23 cellular contexts compared by ENCODE assay signal in the genomic region with DNA sequence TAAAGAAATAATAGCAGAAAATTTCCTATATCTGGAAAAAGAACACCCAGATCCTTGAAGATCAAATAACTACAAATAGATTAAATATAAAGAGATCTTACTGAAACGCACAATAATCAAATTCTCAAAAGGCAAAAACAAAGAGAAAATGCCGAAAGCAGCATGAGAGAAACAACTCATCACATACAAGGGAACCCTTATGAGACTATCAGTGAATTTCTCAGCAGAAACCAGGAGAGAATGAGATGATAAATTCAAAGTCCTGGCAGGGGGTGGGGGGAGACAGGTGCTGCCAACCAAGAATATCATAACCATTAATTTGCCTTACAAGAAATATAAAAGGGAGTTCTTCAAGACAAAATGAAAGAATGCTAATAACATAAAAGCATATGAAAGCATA.
"Had no signal": no experiment of that assay in that cellular context is flagged by ENCODE, and none has a peak within 500 bp of the region (broad histone marks: within the 10 kb centered on the region; RNA-seq: fewer than 3 reads in every experiment).

No MANE protein-coding gene starts in this region.

- H3K4me1 ChIP-seq: esophagus muscularis mucosa, gastroesophageal sphincter, heart left ventricle, left lung, lower lobe of right lung had no signal

- H3K27me3 Mint-ChIP-seq: memory B cell; naive thymus-derived CD4-positive, alpha-beta T cell had no signal

- DNase-seq: dermis blood vessel endothelial cell; dorsolateral prefrontal cortex; effector CD4-positive, alpha-beta T cell; effector memory CD4-positive, alpha-beta T cell; heart left ventricle; hypothalamus; immature natural killer cell; islet precursor cell; kidney; kidney glomerular epithelial cell; left cardiac atrium; left lung; left ventricle myocardium superior; lower lobe of right lung; mesendoderm; midbrain; naive thymus-derived CD4-positive, alpha-beta T cell had no signal

- H3K27me3 ChIP-seq: dorsolateral prefrontal cortex, esophagus muscularis mucosa, foreskin keratinocyte, gastroesophageal sphincter, heart left ventricle, hepatocyte, left lung had no signal

- ATAC-seq: gastroesophageal sphincter; heart left ventricle; left cardiac atrium; left lung; left ventricle myocardium superior; lower lobe of right lung; naive thymus-derived CD4-positive, alpha-beta T cell had no signal

- H3K4me3 Mint-ChIP-seq: immature natural killer cell; memory B cell; naive thymus-derived CD4-positive, alpha-beta T cell had no signal

- H3K27ac ChIP-seq: coronary artery, dorsolateral prefrontal cortex, esophagus muscularis mucosa, foreskin keratinocyte, gastroesophageal sphincter, heart left ventricle, hepatocyte, left lung, lower lobe of right lung had no signal

- H3K36me3 ChIP-seq: esophagus muscularis mucosa, heart left ventricle, left lung, lower lobe of right lung had no signal

- H3K4me1 Mint-ChIP-seq: immature natural killer cell; memory B cell; naive thymus-derived CD4-positive, alpha-beta T cell had no signal

- H3K79me2 ChIP-seq: hepatocyte had no signal

- H3K27ac Mint-ChIP-seq: immature natural killer cell; memory B cell; naive thymus-derived CD4-positive, alpha-beta T cell had no signal

- H3K4me2 ChIP-seq: hepatocyte had no signal

- H2AFZ ChIP-seq: hepatocyte had no signal

- H3K4me3 ChIP-seq: coronary artery, dorsolateral prefrontal cortex, esophagus muscularis mucosa, gastroesophageal sphincter, heart left ventricle, hepatocyte, left lung, lower lobe of right lung had no signal
